In genomic region chr17:58332720-58333395, GRCh38 we compare ENCODE assay signal across 1 cellular context.
TF ChIP-seq lines count a peak whose summit lies in the region.

No MANE protein-coding gene starts in this region.

TF ChIP-seq in GM12878, 131 proteins besides CTCF, POLR2A, EP300 and RAD21:
- TF ChIP-seq TCF3 (IDR thresholded peaks at IDR 0.05; ENCODE audit: borderline replicate concordance, insufficient read depth, low read depth, low read length) = peak; percentile 57; the same call in 1 of the 2 replicates
- peak; percentile 50 for TF ChIP-seq CHD2 (IDR thresholded peaks at IDR 0.05; ENCODE audit: borderline replicate concordance, low read depth, low read length)
- TF ChIP-seq POLR2AphosphoS2 (IDR thresholded peaks at IDR 0.05; ENCODE audit: low read depth, low read length) = 0 out of 2 replicates have a peak, but pooled peaks have one; percentile 53
- TF ChIP-seq NRF1 (conservative IDR thresholded peaks at IDR 0.05; ENCODE audit: low read depth, low read length) = no peak
- TF ChIP-seq CREM (IDR thresholded peaks at IDR 0.05; ENCODE audit: low read depth) = peak; percentile 19; the same call in 1 of the 2 replicates
- peak; percentile 46 for TF ChIP-seq SP1 (IDR thresholded peaks at IDR 0.05; ENCODE audit: low read depth, low read length)
- peak; percentile 38 for TF ChIP-seq SMARCA5 (IDR thresholded peaks at IDR 0.05)
- TF ChIP-seq E2F8 (IDR thresholded peaks at IDR 0.05; ENCODE audit: low read depth, partially characterized antibody) = peak; percentile 71
- TF ChIP-seq BCL3 (IDR thresholded peaks at IDR 0.05; ENCODE audit: borderline replicate concordance, insufficient read depth, low read depth, low read length, poor library complexity, severe bottlenecking) = peak; percentile 35
- peak; percentile 52; the same call in 1 of the 2 replicates for TF ChIP-seq PAX5 (IDR thresholded peaks at IDR 0.05; ENCODE audit: borderline replicate concordance, low read depth, low read length)
- TF ChIP-seq BCL11A (IDR thresholded peaks at IDR 0.05; ENCODE audit: low read depth, low read length) = no peak
- no peak for TF ChIP-seq CUX1 (IDR thresholded peaks at IDR 0.05; ENCODE audit: insufficient replicate concordance, low read depth, low read length)
- TF ChIP-seq WRNIP1 (IDR thresholded peaks at IDR 0.05; ENCODE audit: borderline replicate concordance, low read depth, low read length) = no peak
- TF ChIP-seq GATAD2B (conservative IDR thresholded peaks at IDR 0.05; ENCODE audit: low read depth) = peak; percentile 65; the same call in 1 of the 2 replicates
- no peak for TF ChIP-seq E2F4 (IDR thresholded peaks at IDR 0.05; ENCODE audit: low read depth, low read length)
- TF ChIP-seq TBL1XR1 (IDR thresholded peaks at IDR 0.05; ENCODE audit: low read depth, low read length) = peak; percentile 70; the same call in 1 of the 2 replicates
- TF ChIP-seq IKZF2 (IDR thresholded peaks at IDR 0.05) = peak; percentile 56 to 61; a peak in 3 of 4 replicates
- TF ChIP-seq BHLHE40 (IDR thresholded peaks at IDR 0.05; ENCODE audit: borderline replicate concordance in 1 of 2, low read depth in 2 of 2, low read length in 1 of 2) = peak in 1 of 2 experiments; percentile 28; a peak in 1 of 4 replicates
- TF ChIP-seq MLLT1 (IDR thresholded peaks at IDR 0.05) = peak; percentile 95
- peak; percentile 73 for TF ChIP-seq DPF2 (IDR thresholded peaks at IDR 0.05)
- peak; percentile 3; the same call in 1 of the 2 replicates for TF ChIP-seq NR2C1 (IDR thresholded peaks at IDR 0.05)
- TF ChIP-seq NKRF (conservative IDR thresholded peaks at IDR 0.05) = peak; percentile 79; the same call in 1 of the 2 replicates
- TF ChIP-seq RFX5 (IDR thresholded peaks at IDR 0.05; ENCODE audit: low read depth, low read length) = no peak
- TF ChIP-seq NR2F1 (conservative IDR thresholded peaks at IDR 0.05) = 0 out of 2 replicates have a peak, but pooled peaks have one; percentile 47
- no peak for TF ChIP-seq KAT2A (conservative IDR thresholded peaks at IDR 0.05; ENCODE audit: control insufficient read depth, low read depth, low read length)
- peak; percentile 88; the same call in 1 of the 2 replicates for TF ChIP-seq HDGF (IDR thresholded peaks at IDR 0.05)
- peak; percentile 67 for TF ChIP-seq LARP7 (IDR thresholded peaks at IDR 0.05)
- peak in 1 of 2 experiments; percentile 89; a peak in 2 of 3 replicates for TF ChIP-seq EGR1 (IDR thresholded peaks at IDR 0.05; ENCODE audit: borderline replicate concordance in 1 of 2, low read depth in 2 of 2, low read length in 2 of 2)
- TF ChIP-seq MEF2B (IDR thresholded peaks at IDR 0.05; ENCODE audit: partially characterized antibody, poor library complexity, severe bottlenecking) = peak; percentile 62
- TF ChIP-seq ZBTB11 (CRISPR knock-in tag; IDR thresholded peaks at IDR 0.05) = no peak
- TF ChIP-seq RELA (IDR thresholded peaks at IDR 0.05; ENCODE audit: borderline replicate concordance, partially characterized antibody) = no peak
- peak; percentile 66; the same call in 1 of the 2 replicates for TF ChIP-seq RB1 (IDR thresholded peaks at IDR 0.05; ENCODE audit: borderline replicate concordance)
- TF ChIP-seq ETV6 (conservative IDR thresholded peaks at IDR 0.05 in 1 of 2, IDR thresholded peaks at IDR 0.05 in 1 of 2; ENCODE audit: borderline replicate concordance in 1 of 2, low read depth in 1 of 2) = peak in 1 of 2 experiments; percentile 62; a peak in 2 of 4 replicates
- peak; percentile 75 for TF ChIP-seq IKZF1 (conservative IDR thresholded peaks at IDR 0.05)
- peak; percentile 44; the same call in 1 of the 2 replicates for TF ChIP-seq EED (IDR thresholded peaks at IDR 0.05; ENCODE audit: low read depth)
- TF ChIP-seq CHD1 (IDR thresholded peaks at IDR 0.05; ENCODE audit: low read depth, low read length) = no peak
- TF ChIP-seq JUNB (IDR thresholded peaks at IDR 0.05) = no peak
- peak; percentile 33; the same call in 1 of the 2 replicates for TF ChIP-seq MTA2 (IDR thresholded peaks at IDR 0.05; ENCODE audit: low read depth)
